In genomic region chr5:167949435-167949834, GRCh38 we compare ENCODE assay signal across 15 cellular contexts.
"Had no signal": no experiment of that assay in that cellular context is flagged by ENCODE, and none has a peak within 500 bp of the region (broad histone marks: within the 10 kb centered on the region; RNA-seq: fewer than 3 reads in every experiment).

No MANE protein-coding gene starts in this region.

- H3K36me3 ChIP-seq: left lung, pancreas, sigmoid colon had no signal

- H3K9me3 ChIP-seq: left lung, pancreas had no signal

- H3K27ac ChIP-seq: left lung, pancreas had no signal

- H3K27me3 ChIP-seq: left lung, pancreas, sigmoid colon had no signal

- H3K4me1 ChIP-seq: left lung, pancreas had no signal

- DNase-seq: activated CD4-positive, alpha-beta T cell treated with anti-CD3 and anti-CD28 coated beads for 36 hours; activated CD4-positive, alpha-beta T cell treated with anti-CD3 and anti-CD28 coated beads, Interleukin-2, amount 50 U/mL, for 48 hours; activated gamma-delta T cell treated with Interleukin-2 at 50 U/mL for 16 hours; activated T-cell treated with anti-CD3 and anti-CD28 coated beads for 4 hours; effector memory CD8-positive, alpha-beta T cell; hippocampal formation; left lung; natural killer cell; pancreas; sigmoid colon; stimulated activated CD4-positive, alpha-beta T cell treated with anti-CD3 and anti-CD28 coated beads, Interleukin-12 subunit alpha, Interleukin-12 subunit beta, amount 100 ng/mL, for 4 hours; stimulated activated CD4-positive, alpha-beta T cell treated with anti-CD3 and anti-CD28 coated beads, Interleukin-1b, Interleukin-23, amount 100 ng/mL, for 48 hours; stimulated activated CD8-positive, alpha-beta memory T cell treated with anti-CD3 and anti-CD28 coated beads, Interleukin-4, amount 100 ng/mL, for 48 hours; stimulated activated naive CD4-positive, alpha-beta T cell had no signal

- ATAC-seq: activated CD4-positive, alpha-beta T cell treated with anti-CD3 and anti-CD28 coated beads for 36 hours; effector memory CD8-positive, alpha-beta T cell; left lung; natural killer cell; pancreas; WTC11 had no signal

- H3K4me3 ChIP-seq: left lung, pancreas, sigmoid colon had no signal
